34 cellular contexts compared by ENCODE assay signal in genomic region chr2:219536425-219536824, GRCh38. TPM values are rescaled to one million over a fixed set of nuclear protein-coding genes. Genes with fewer than 3 reads are reported as not detected.
"Had no signal": no experiment of that assay in that cellular context is flagged by ENCODE, and none has a peak within 500 bp of the region (broad histone marks: within the 10 kb centered on the region; RNA-seq: fewer than 3 reads in every experiment).

No MANE protein-coding gene starts in this region.

- H3K4me3 ChIP-seq: esophagus squamous epithelium, gastroesophageal sphincter, heart right ventricle had no signal

- H3K27ac Mint-ChIP-seq: activated CD4-positive, alpha-beta memory T cell treated with anti-CD3 and anti-CD28 coated beads, Interleukin-2, amount 10 ng/mL, durations not matched to agents 7 days and 5 days; activated naive CD8-positive, alpha-beta T cell; activated T-cell treated with anti-CD3 and anti-CD28 coated beads, Interleukin-2, amount 50 U/mL, for 24 hours; activated T-cell treated with anti-CD3 and anti-CD28 coated beads, Interleukin-2, amount 50 U/mL, for 72 hours; effector memory CD8-positive, alpha-beta T cell had no signal

- H3K9me3 ChIP-seq: esophagus squamous epithelium, gastroesophageal sphincter, heart right ventricle had no signal

- DNase-seq: activated CD4-positive, alpha-beta memory T cell treated with anti-CD3 and anti-CD28 coated beads, Interleukin-2, amount 10 ng/mL, durations not matched to agents 7 days and 5 days; activated CD4-positive, alpha-beta T cell treated with anti-CD3 and anti-CD28 coated beads for 1 hour; activated CD4-positive, alpha-beta T cell treated with anti-CD3 and anti-CD28 coated beads for 4 hours; activated CD4-positive, alpha-beta T cell treated with anti-CD3 and anti-CD28 coated beads, Interleukin-2, amount 10 ng/mL, durations not matched to agents 7 days and 5 days; activated CD4-positive, alpha-beta T cell treated with anti-CD3 and anti-CD28 coated beads, Interleukin-2, amount 50 U/mL, for 4 hours; activated CD4-positive, CD25-positive, alpha-beta regulatory T cell; activated CD8-positive, alpha-beta memory T cell treated with anti-CD3 and anti-CD28 coated beads, Interleukin-2, amount 50 U/mL, for 48 hours; activated gamma-delta T cell treated with Interleukin-2 at 50 U/mL for 16 hours; activated naive CD4-positive, alpha-beta T cell treated with anti-CD3 and anti-CD28 coated beads, Interleukin-2, amount 50 U/mL, for 16 hours; activated naive CD4-positive, alpha-beta T cell treated with Interleukin-2 at 50 U/mL for 16 hours; activated T-cell treated with anti-CD3 and anti-CD28 coated beads for 4 hours; activated T-cell treated with anti-CD3 and anti-CD28 coated beads, Interleukin-2, amount 50 U/mL, for 24 hours; activated T-cell treated with anti-CD3 and anti-CD28 coated beads, Interleukin-2, amount 50 U/mL, for 72 hours; amniotic stem cell; anterior cingulate cortex; caudate nucleus; cortex of kidney; dermis blood vessel endothelial cell; effector CD4-positive, alpha-beta T cell; effector memory CD8-positive, alpha-beta T cell; esophagus squamous epithelium; foreskin melanocyte; heart right ventricle; T-helper 2 cell had no signal

- H3K27me3 Mint-ChIP-seq: activated CD4-positive, alpha-beta T cell treated with anti-CD3 and anti-CD28 coated beads, Interleukin-2, amount 10 ng/mL, durations not matched to agents 7 days and 5 days had no signal

- H3K4me3 Mint-ChIP-seq: activated CD4-positive, alpha-beta memory T cell treated with anti-CD3 and anti-CD28 coated beads, Interleukin-2, amount 10 ng/mL, durations not matched to agents 7 days and 5 days; activated CD4-positive, alpha-beta T cell treated with anti-CD3 and anti-CD28 coated beads, Interleukin-2, amount 10 ng/mL, durations not matched to agents 7 days and 5 days; activated naive CD8-positive, alpha-beta T cell; activated T-cell treated with anti-CD3 and anti-CD28 coated beads, Interleukin-2, amount 50 U/mL, for 24 hours; activated T-cell treated with anti-CD3 and anti-CD28 coated beads, Interleukin-2, amount 50 U/mL, for 72 hours; effector memory CD8-positive, alpha-beta T cell had no signal

- ATAC-seq: activated T-cell treated with anti-CD3 and anti-CD28 coated beads, Interleukin-2, amount 50 U/mL, for 72 hours; effector memory CD8-positive, alpha-beta T cell; gastroesophageal sphincter; heart right ventricle had no signal

- FAIRE-seq: astrocyte, colon, endothelial cell of umbilical vein had no signal

- H3K9me3 Mint-ChIP-seq: activated CD4-positive, alpha-beta memory T cell treated with anti-CD3 and anti-CD28 coated beads, Interleukin-2, amount 10 ng/mL, durations not matched to agents 7 days and 5 days; activated CD4-positive, alpha-beta T cell treated with anti-CD3 and anti-CD28 coated beads, Interleukin-2, amount 10 ng/mL, durations not matched to agents 7 days and 5 days; activated T-cell treated with anti-CD3 and anti-CD28 coated beads, Interleukin-2, amount 50 U/mL, for 24 hours; activated T-cell treated with anti-CD3 and anti-CD28 coated beads, Interleukin-2, amount 50 U/mL, for 72 hours; effector memory CD8-positive, alpha-beta T cell had no signal

- H3K27ac ChIP-seq: epithelial cell of prostate, esophagus squamous epithelium, gastroesophageal sphincter, heart right ventricle had no signal

RNA-seq across cellular contexts. Expression of gene TMEM198, which starts 7.4 kb away (rescaled TPM):
- total RNA-seq: endothelial cell of umbilical vein had no signal
- polyA plus RNA-seq: endothelial cell of umbilical vein had no signal

RNA-seq across cellular contexts. Expression of gene ASIC4, which starts 22.1 kb away (rescaled TPM):
- total RNA-seq: activated CD4-positive, alpha-beta T cell treated with anti-CD3 and anti-CD28 coated beads, Interleukin-2, amount 10 ng/mL, durations not matched to agents 7 days and 5 days; dermis blood vessel endothelial cell; endothelial cell of umbilical vein; esophagus squamous epithelium; fibroblast of villous mesenchyme; glomerular endothelial cell; T-helper 1 cell treated with Interleukin-12 subunit alpha and Interleukin-12 subunit beta and Interleukin-4 antibody, amounts not matched to agents 30 ng/mL and 1 ng/mL, for 36 hours had no signal
- polyA plus RNA-seq: endothelial cell of umbilical vein, fibroblast of lung, heart right ventricle had no signal

RNA-seq across cellular contexts. Expression of gene OBSL1, which starts 34.9 kb away (rescaled TPM):
- total RNA-seq: activated CD4-positive, alpha-beta memory T cell treated with anti-CD3 and anti-CD28 coated beads, Interleukin-2, amount 10 ng/mL, durations not matched to agents 7 days and 5 days; activated CD4-positive, alpha-beta T cell treated with anti-CD3 and anti-CD28 coated beads, Interleukin-2, amount 10 ng/mL, durations not matched to agents 7 days and 5 days had no signal

RNA-seq across cellular contexts. Expression of gene INHA, which starts 35.7 kb away (rescaled TPM):
- total RNA-seq: activated CD4-positive, alpha-beta memory T cell treated with anti-CD3 and anti-CD28 coated beads, Interleukin-2, amount 10 ng/mL, durations not matched to agents 7 days and 5 days; activated CD4-positive, alpha-beta T cell treated with anti-CD3 and anti-CD28 coated beads, Interleukin-2, amount 10 ng/mL, durations not matched to agents 7 days and 5 days; activated T-cell treated with anti-CD3 and anti-CD28 coated beads, Interleukin-2, amount 50 U/mL, for 72 hours; dermis blood vessel endothelial cell; endothelial cell of umbilical vein; esophagus squamous epithelium; glomerular endothelial cell; T-helper 1 cell treated with Interleukin-12 subunit alpha and Interleukin-12 subunit beta and Interleukin-4 antibody, amounts not matched to agents 30 ng/mL and 1 ng/mL, for 36 hours had no signal
